In genomic region chr1:166933137-166933536, GRCh38 we compare ENCODE assay signal across 19 cellular contexts. TPM values are rescaled to one million over a fixed set of nuclear protein-coding genes. Genes with fewer than 3 reads are reported as not detected.
"Had no signal": no experiment of that assay in that cellular context is flagged by ENCODE, and none has a peak within 500 bp of the region (broad histone marks: within the 10 kb centered on the region; RNA-seq: fewer than 3 reads in every experiment).

No MANE protein-coding gene starts in this region.

- H3K27me3 ChIP-seq: neural progenitor cell, stomach, tibial nerve had no signal

- H3K36me3 ChIP-seq: neural progenitor cell, stomach, suprapubic skin, tibial nerve had no signal

- H3K27ac ChIP-seq: hepatocyte, neural progenitor cell, stomach, suprapubic skin, tibial nerve had no signal

- H3K4me1 ChIP-seq: stomach, suprapubic skin, tibial nerve had no signal

- H3K9ac ChIP-seq: neural progenitor cell had no signal

- DNase-seq: activated T-cell treated with anti-CD3 and anti-CD28 coated beads, Interleukin-2, amount 50 U/mL, for 1 hour; aorta; caudate nucleus; effector CD4-positive, alpha-beta T cell; erythroblast; foreskin melanocyte; left cardiac atrium; mesenchymal stem cell; posterior cingulate gyrus; small intestine; stimulated activated CD4-positive, alpha-beta T cell treated with anti-CD3 and anti-CD28 coated beads, Interleukin-2, amount 100 ng/mL, for 24 hours; stomach had no signal

- H3K9me3 ChIP-seq: stomach, suprapubic skin, tibial nerve had no signal

- FAIRE-seq: small intestine had no signal

- H3K79me2 ChIP-seq: hepatocyte had no signal

- H3K4me3 ChIP-seq: hepatocyte, neural progenitor cell, stomach, suprapubic skin, tibial nerve had no signal

- H2AFZ ChIP-seq: hepatocyte, neural progenitor cell had no signal

- H3K4me2 ChIP-seq: hepatocyte, neural progenitor cell had no signal

RNA-seq across cellular contexts. Expression of gene ILDR2, which starts 42.2 kb away (rescaled TPM):
- polyA plus RNA-seq: aorta had no signal

RNA-seq across cellular contexts. Expression of gene MAEL, which starts 55.9 kb away (rescaled TPM):
- total RNA-seq: activated naive CD4-positive, alpha-beta T cell treated with anti-CD3 and anti-CD28 coated beads, Interleukin-2, amount 50 U/mL, for 72 hours; activated T-helper 17 cell treated with anti-CD3 and anti-CD28 coated beads, Interleukin-2, amount 50 U/mL, for 72 hours; aorta; hepatocyte; mononuclear cell; suprapubic skin had no signal
